ENCODE assay signal across 22 cellular contexts in genomic region chr16:74725641-74726040, GRCh38. TPM values are rescaled to one million over a fixed set of nuclear protein-coding genes. Genes with fewer than 3 reads are reported as not detected.
A peak's percentile ranks its signal among the peaks of the same experiment; 100 is the strongest.
DNase-seq lines count a peak whose midpoint lies in the region; ATAC-seq and TF ChIP-seq lines count a peak whose summit lies in the region.
"Had no signal": no experiment of that assay in that cellular context is flagged by ENCODE, and none has a peak within 500 bp of the region (broad histone marks: within the 10 kb centered on the region; RNA-seq: fewer than 3 reads in every experiment).

No MANE protein-coding gene starts in this region.

- peaks cover 3 to 6% of the 10 kb centered on the region in 2 donors for H3K9me3 ChIP-seq in mucosa of rectum (ENCODE audit: control insufficient read depth in 2 of 2, low read length in 2 of 2)

- H3K9ac ChIP-seq in mucosa of rectum (ENCODE audit: low read depth in 1 of 2, low read length in 2 of 2) = no peak overlapping the region

- DNase-seq in CD14-positive monocyte (ENCODE audit: low spot score) (peak; percentile 37), chondrocyte (ENCODE audit: low spot score) (no peak), left lobe of liver (ENCODE audit: low spot score) (no peak), Ammon's horn (ENCODE audit: low spot score) (no peak), SK-N-DZ (ENCODE audit: low spot score) (no peak)
- DNase-seq: 8988T; ACHN; CD4-positive, CD25-positive, alpha-beta regulatory T cell; NCI-H1048; NCI-H1417; NCI-H1694; NCI-H2029 treated with DMSO at 0.1 percent for 48 hours; NCI-H2227 treated with DMSO at 0.1 percent for 48 hours; NCI-H526 treated with DMSO at 0.1 percent for 48 hours; SHP77 treated with DMSO at 0.1 percent for 48 hours had no signal

- peaks cover 0 to 2% of the 10 kb centered on the region in 2 donors for H3K27me3 ChIP-seq in mucosa of rectum (ENCODE audit: control insufficient read depth in 2 of 2, insufficient read depth in 2 of 2, low read length in 2 of 2)

- H3K27ac ChIP-seq in mucosa of rectum (ENCODE audit: low read depth in 2 of 2, low read length in 2 of 2) (peak overlapping the region; percentile 50 to 63), temporal lobe (ENCODE audit: low read depth, low read length) (peak overlapping the region; percentile 100)
- H3K27ac ChIP-seq: HL-60, RWPE1 had no signal

- peaks cover 4 to 11% (median 9%) of the 10 kb centered on the region in 7 donors for H3K9me3 Mint-ChIP-seq in CD14-positive monocyte
- H3K9me3 Mint-ChIP-seq in chondrocyte (ENCODE audit: low read depth) = peaks cover 3% of the 10 kb centered on the region

- H3K4me1 ChIP-seq in mucosa of rectum (ENCODE audit: control insufficient read depth in 2 of 2, insufficient read depth in 2 of 2, low read length in 2 of 2) = peaks cover 13 to 22% of the 10 kb centered on the region in 2 donors

- H3K36me3 ChIP-seq in mucosa of rectum (ENCODE audit: control insufficient read depth in 2 of 2, insufficient read depth in 2 of 2, low read length in 2 of 2) = peaks cover 3 to 5% of the 10 kb centered on the region in 2 donors

- H3K27me3 Mint-ChIP-seq in CD14-positive monocyte (ENCODE audit: low read depth in 3 of 3) (peaks cover 4 to 5% (median 4%) of the 10 kb centered on the region in 3 donors), chondrocyte (ENCODE audit: low read depth) (peaks cover 2% of the 10 kb centered on the region)
- H3K27me3 Mint-ChIP-seq: CD4-positive, CD25-positive, alpha-beta regulatory T cell; IgD-negative memory B cell had no signal

- peaks cover 11% of the 10 kb centered on the region for H3K4me1 Mint-ChIP-seq in CD14-positive monocyte
- peaks cover 23% of the 10 kb centered on the region for H3K4me1 Mint-ChIP-seq in chondrocyte (ENCODE audit: low read depth)

- H3K36me3 Mint-ChIP-seq in CD14-positive monocyte (no peaks in the 10 kb centered on the region), chondrocyte (ENCODE audit: low read depth) (no peaks in the 10 kb centered on the region)
- H3K36me3 Mint-ChIP-seq: CD4-positive, CD25-positive, alpha-beta regulatory T cell had no signal

- no peak overlapping the region for H3K4me3 ChIP-seq in mucosa of rectum (ENCODE audit: low read length in 2 of 2)

- no peak for ATAC-seq in left lobe of liver

- intact Hi-C loops in CD14-positive monocyte (cut with micrococcal nuclease) = no loop called here

- H3K27ac Mint-ChIP-seq in CD14-positive monocyte (no peak overlapping the region), chondrocyte (ENCODE audit: unreplicated experiment) (peak overlapping the region; percentile 61)
- H3K27ac Mint-ChIP-seq: CD4-positive, CD25-positive, alpha-beta regulatory T cell; IgD-negative memory B cell had no signal

- no peak for TF ChIP-seq CTCF in CD14-positive monocyte (IDR thresholded peaks at IDR 0.05)
- TF ChIP-seq CTCF in chondrocyte (IDR thresholded peaks at IDR 0.05) = no peak

- H3K4me3 Mint-ChIP-seq in CD14-positive monocyte = no peak overlapping the region
- no peak overlapping the region for H3K4me3 Mint-ChIP-seq in chondrocyte (ENCODE audit: unreplicated experiment)
- H3K4me3 Mint-ChIP-seq: CD4-positive, CD25-positive, alpha-beta regulatory T cell had no signal

RNA-seq across cellular contexts. Expression of gene MLKL, which starts 25.0 kb away (rescaled TPM):
- 10 to 100 TPM; 33.6 to 37.8 TPM for polyA plus RNA-seq in CD14-positive monocyte
- total RNA-seq in chondrocyte (2.7 to 3.4 TPM in 2 of 3 replicates, not detected in the other), temporal lobe (0.74 TPM), left lobe of liver (2.9 TPM)
- polyA plus RNA-seq in SK-N-DZ (2014; cell fraction: cytosol; rRNA removed) = not detected in 2 replicates
- polyA plus RNA-seq in SK-N-DZ (2014; cell fraction: nucleus; rRNA removed) = not detected in 2 replicates

RNA-seq across cellular contexts. Expression of gene FA2H, which starts 49.0 kb away (rescaled TPM):
- not detected for polyA plus RNA-seq in CD14-positive monocyte
- total RNA-seq in chondrocyte (not detected in 3 replicates), temporal lobe (0.49 TPM), left lobe of liver (not detected)
- polyA plus RNA-seq in SK-N-DZ (2014; cell fraction: cytosol; rRNA removed) = not detected in 2 replicates
- polyA plus RNA-seq in SK-N-DZ (2014; cell fraction: nucleus; rRNA removed) = not detected in 2 replicates
- total RNA-seq: H4 had no signal
- polyA plus RNA-seq: BJ; CD4-positive, CD25-positive, alpha-beta regulatory T cell had no signal

RNA-seq across cellular contexts. Expression of gene RFWD3, which starts 59.0 kb away (rescaled TPM):
- 1 to 10 TPM; 5.0 to 8.4 TPM for polyA plus RNA-seq in CD14-positive monocyte
- total RNA-seq in chondrocyte (22.3 to 32.2 TPM (median 23.2 TPM) in 3 replicates), temporal lobe (8.6 TPM), left lobe of liver (8.8 TPM)
- 38.1 and 51.0 TPM in 2 replicates for polyA plus RNA-seq in SK-N-DZ (2014; cell fraction: cytosol; rRNA removed)
- 26.9 and 27.0 TPM in 2 replicates for polyA plus RNA-seq in SK-N-DZ (2014; cell fraction: nucleus; rRNA removed)
